In the genomic region with DNA sequence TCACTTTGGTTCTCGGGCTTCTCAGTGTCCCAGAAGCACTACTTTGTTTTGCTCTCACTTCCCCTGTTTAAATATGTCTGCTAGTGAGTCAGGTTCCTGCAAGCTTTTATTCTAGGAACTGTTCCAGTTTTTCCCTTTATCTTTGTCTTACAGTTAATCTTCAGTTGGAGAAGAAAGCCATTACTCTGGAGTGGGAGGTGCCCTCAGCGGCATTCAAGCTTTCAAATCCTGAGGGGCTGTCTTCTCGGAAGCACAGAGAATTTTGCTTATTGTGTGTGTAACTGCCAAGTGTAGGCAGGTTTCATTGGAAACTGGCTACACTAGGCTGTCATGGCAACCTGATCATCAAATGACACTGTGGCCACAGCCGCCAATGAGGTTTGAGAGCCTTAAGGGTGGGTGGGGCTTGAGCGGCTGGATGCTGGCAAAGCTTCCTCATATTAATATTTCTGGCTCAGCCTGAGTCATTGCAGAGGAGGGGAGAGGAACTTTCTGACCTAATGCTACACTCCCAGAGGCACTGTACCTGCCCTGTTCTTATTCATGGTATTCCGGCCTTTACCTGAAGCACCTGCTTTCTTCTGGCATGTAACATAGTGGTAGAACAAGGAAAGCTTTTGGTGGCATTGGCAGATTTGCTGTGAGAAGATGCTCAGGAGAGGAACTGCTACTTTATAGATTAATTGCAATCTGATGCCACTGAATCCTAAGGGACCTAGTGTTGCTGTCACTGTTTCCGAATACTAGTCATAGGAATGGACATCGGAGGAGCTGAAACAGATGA, we compare ENCODE assay signal across 8 cellular contexts. TPM values are rescaled to one million over a fixed set of nuclear protein-coding genes. Genes with fewer than 3 reads are reported as not detected.
DNase-seq lines count a peak whose midpoint lies in the region; ATAC-seq and TF ChIP-seq lines count a peak whose summit lies in the region.

No MANE protein-coding gene starts in this region.

- ATAC-seq in GM19035 (IDR thresholded peaks at IDR 0.05; ENCODE audit: unreplicated experiment) (peak; percentile 90), HG03342 (IDR thresholded peaks at IDR 0.05; ENCODE audit: unreplicated experiment) (peak; percentile 85)

- TF ChIP-seq CTCF in lower leg skin (IDR thresholded peaks at IDR 0.05), result no peak

- H3K4me3 ChIP-seq in lower leg skin (ENCODE audit: low read depth, poor library complexity, severe bottlenecking), result no peak overlapping the region

- no peak for TF ChIP-seq POLR2A in lower leg skin (IDR thresholded peaks at IDR 0.05)

- WGBS in lower leg skin, 2 donors, result 6 to 9% methylated on average over 8 of the region's 8 CpGs

- peak; percentile 96 for DNase-seq in AG08395 (ENCODE audit: low spot score)
- DNase-seq in NCI-H524 (lab: John Stamatoyannopoulos, UW), result peak; percentile 54 to 84
- DNase-seq in activated CD4-positive, alpha-beta T cell treated with anti-CD3 and anti-CD28 coated beads, Interleukin-2, amount 50 U/mL, for 1 hour, result peak; percentile 64
- DNase-seq in dermis microvascular lymphatic vessel endothelial cell (ENCODE audit: low read depth in 2 of 2), result peak; percentile 97 to 98
- DNase-seq in lower leg skin (ENCODE audit: low spot score in 2 of 2), result peak; percentile 96 to 98
- DNase-seq in stimulated activated CD4-positive, alpha-beta T cell treated with anti-CD3 and anti-CD28 coated beads, Interleukin-4, amount 100 ng/mL, for 1 hour, result peak; percentile 76

- intact Hi-C loops in lower leg skin (cut with DNase I; ENCODE audit: low total_unique reads), result no loop called here

RNA-seq across cellular contexts. Expression of a gene that starts 26.3 kb away (rescaled TPM):
- 25.8 and 45.6 TPM in 2 replicates for total RNA-seq in dermis microvascular lymphatic vessel endothelial cell
- 10 to 100 TPM; 26.4 to 40.3 (median 32.0) TPM for total RNA-seq in lower leg skin

RNA-seq across cellular contexts. Expression of a gene that starts 27.2 kb away (rescaled TPM):
- 9.1 and 10.2 TPM in 2 replicates for total RNA-seq in dermis microvascular lymphatic vessel endothelial cell
- total RNA-seq in lower leg skin, result 10 to 100 TPM in 1 of 4 donors, 1 to 10 TPM in 3; 8.6 to 10.8 (median 9.6) TPM

RNA-seq across cellular contexts. Expression of a gene that starts 33.2 kb away (rescaled TPM):
- total RNA-seq in dermis microvascular lymphatic vessel endothelial cell (67.3 and 73.2 TPM in 2 replicates), lower leg skin (10 to 100 TPM; 32.6 to 66.5 (median 56.3) TPM)

RNA-seq across cellular contexts. Expression of a gene that starts 54.9 kb away (rescaled TPM):
- total RNA-seq in dermis microvascular lymphatic vessel endothelial cell, result not detected in 2 replicates
- total RNA-seq in lower leg skin, result 10 to 100 TPM in 2 of 4 donors, 1 to 10 TPM in 2; 3.7 to 33.8 (median 19.1) TPM
